Comparison of ENCODE assay signal across 22 cellular contexts in the genomic region with DNA sequence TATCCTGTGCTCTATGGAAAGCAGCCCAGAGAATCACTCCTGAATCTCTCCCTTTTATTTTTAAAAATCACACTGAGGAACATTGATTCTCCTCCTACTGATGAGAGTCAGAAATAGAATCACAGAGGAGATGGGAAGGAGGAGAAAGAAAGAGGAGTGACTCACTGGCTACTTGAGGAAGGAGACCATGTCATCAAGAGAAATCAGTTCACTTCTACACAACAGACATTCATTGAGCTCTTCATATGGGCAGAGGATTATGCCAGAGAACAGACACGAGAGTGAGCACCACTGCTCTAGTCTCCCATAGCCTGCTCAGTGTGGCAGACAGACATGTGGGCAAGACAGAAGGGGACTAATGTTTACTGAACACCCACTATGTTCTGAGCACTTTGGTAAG. TPM values are rescaled to one million over a fixed set of nuclear protein-coding genes. Genes with fewer than 3 reads are reported as not detected.
DNase-seq lines count a peak whose midpoint lies in the region; ATAC-seq, FAIRE-seq and TF ChIP-seq lines count a peak whose summit lies in the region.
"Had no signal": no experiment of that assay in that cellular context is flagged by ENCODE, and none has a peak within 500 bp of the region (broad histone marks: within the 10 kb centered on the region; RNA-seq: fewer than 3 reads in every experiment).

No MANE protein-coding gene starts in this region.

- no peak overlapping the region for H3K4me3 Mint-ChIP-seq in activated CD8-positive, alpha-beta T cell treated with anti-CD3 and anti-CD28 coated beads for 36 hours
- H3K4me3 Mint-ChIP-seq: activated CD4-positive, alpha-beta T cell treated with anti-CD3 and anti-CD28 coated beads, Interleukin-2, amount 10 ng/mL, durations not matched to agents 24 days and 14 days; GM23338; nephron; T-cell had no signal

- no peaks in the 10 kb centered on the region for H3K36me3 ChIP-seq in endothelial cell of umbilical vein (ENCODE audit: control insufficient read depth in 2 of 2, extremely low read depth in 1 of 2, insufficient read depth in 2 of 2, low read length in 2 of 2)

- no peak for ATAC-seq in activated CD8-positive, alpha-beta T cell treated with anti-CD3 and anti-CD28 coated beads for 36 hours
- ATAC-seq: GM23338, T-cell had no signal

- POLR2A ChIA-PET in endothelial cell of umbilical vein (lab: Charles Lee) = no interaction called here
- POLR2A ChIA-PET in activated CD8-positive, alpha-beta T cell treated with anti-CD3 and anti-CD28 coated beads for 36 hours (lab: Charles Lee) = no interaction called here

- H3K27me3 Mint-ChIP-seq in activated CD8-positive, alpha-beta T cell treated with anti-CD3 and anti-CD28 coated beads for 36 hours = peaks cover 2% of the 10 kb centered on the region
- H3K27me3 Mint-ChIP-seq: progenitor cell of endocrine pancreas had no signal

- H3K27me3 ChIP-seq in endothelial cell of umbilical vein (ENCODE audit: control insufficient read depth in 2 of 2, insufficient read depth in 2 of 2, low read length in 2 of 2) = no peaks in the 10 kb centered on the region

- peaks cover 13% of the 10 kb centered on the region for H3K4me1 ChIP-seq in endothelial cell of umbilical vein (ENCODE audit: control insufficient read depth, extremely low read depth, insufficient read depth, low read length)

- H3K79me2 ChIP-seq in endothelial cell of umbilical vein (ENCODE audit: control insufficient read depth, insufficient read depth, low read length) = no peaks in the 10 kb centered on the region

- no peak for TF ChIP-seq POLR2A in endothelial cell of umbilical vein (IDR thresholded peaks at IDR 0.05; ENCODE audit: low read depth, low read length)

- no peak overlapping the region for H3K27ac Mint-ChIP-seq in activated CD8-positive, alpha-beta T cell treated with anti-CD3 and anti-CD28 coated beads for 36 hours
- H3K27ac Mint-ChIP-seq: activated CD4-positive, alpha-beta T cell treated with anti-CD3 and anti-CD28 coated beads, Interleukin-2, amount 10 ng/mL, durations not matched to agents 24 days and 14 days; GM23338; nephron; progenitor cell of endocrine pancreas; T-cell had no signal

- FAIRE-seq in endothelial cell of umbilical vein (lab: Jason Lieb, UNC) = peak; percentile 69

- H3K4me3 ChIP-seq in endothelial cell of umbilical vein (replicated peaks in 1 of 3; ENCODE audit: insufficient read depth in 1 of 3, low read depth in 1 of 3, low read length in 3 of 3) = no peak overlapping the region
- H3K4me3 ChIP-seq: GM23338, skin epidermis had no signal

- CTCF ChIA-PET in endothelial cell of umbilical vein (lab: Charles Lee) = interaction anchor here (1.0 to 2.3 kb wide), 3 partner anchors 10 to 49 kb away, joined by 3 to 9 read pairs (median 4); no protein-coding TSS in a partner anchor
- CTCF ChIA-PET in activated CD8-positive, alpha-beta T cell treated with anti-CD3 and anti-CD28 coated beads for 36 hours (lab: Charles Lee) = no interaction called here

- no peaks in the 10 kb centered on the region for H3K9me1 ChIP-seq in endothelial cell of umbilical vein (replicated peaks; ENCODE audit: control insufficient read depth, extremely low read depth, insufficient read depth, low read length)

- peaks cover 9% of the 10 kb centered on the region for H3K9me3 Mint-ChIP-seq in activated CD8-positive, alpha-beta T cell treated with anti-CD3 and anti-CD28 coated beads for 36 hours

- intact Hi-C loops in endothelial cell of umbilical vein (cut with micrococcal nuclease) = no loop called here
- intact Hi-C loops in activated CD8-positive, alpha-beta T cell treated with anti-CD3 and anti-CD28 coated beads for 36 hours (cut with micrococcal nuclease) = no loop called here

- no peak overlapping the region for H3K9ac ChIP-seq in endothelial cell of umbilical vein (replicated peaks; ENCODE audit: extremely low read depth, insufficient read depth, low read length)

- no peaks in the 10 kb centered on the region for H3K36me3 Mint-ChIP-seq in activated CD8-positive, alpha-beta T cell treated with anti-CD3 and anti-CD28 coated beads for 36 hours (ENCODE audit: low read depth)

- no peaks in the 10 kb centered on the region for H3K4me1 Mint-ChIP-seq in activated CD8-positive, alpha-beta T cell treated with anti-CD3 and anti-CD28 coated beads for 36 hours (ENCODE audit: low read depth)
- H3K4me1 Mint-ChIP-seq: activated CD4-positive, alpha-beta T cell treated with anti-CD3 and anti-CD28 coated beads, Interleukin-2, amount 10 ng/mL, durations not matched to agents 24 days and 14 days; GM23338; T-cell had no signal

- peaks cover 2% of the 10 kb centered on the region for H3K9me3 ChIP-seq in endothelial cell of umbilical vein (replicated peaks; ENCODE audit: control insufficient read depth, insufficient read depth, low read length)

- dilution Hi-C loops in endothelial cell of umbilical vein (cut with MboI; ENCODE audit: extremely low pct_ligation_motif_present, low sequenced_read_pairs) = no loop called here

- BruUV-seq in endothelial cell of umbilical vein (replicated peaks; lab: Mats Ljungman, UMichigan) = no TSS peak

- no peak for TF ChIP-seq CTCF in endothelial cell of umbilical vein (IDR thresholded peaks at IDR 0.05; ENCODE audit: extremely low read depth in 1 of 2, insufficient read depth in 1 of 2, low read depth in 1 of 2, low read length in 2 of 2)
- no peak for TF ChIP-seq CTCF in activated CD8-positive, alpha-beta T cell treated with anti-CD3 and anti-CD28 coated beads for 36 hours (IDR thresholded peaks at IDR 0.05)

- H3K4me2 ChIP-seq in endothelial cell of umbilical vein (ENCODE audit: insufficient read depth, low read length) = no peak overlapping the region
- H3K4me2 ChIP-seq: GM23338 had no signal

- H3K27ac ChIP-seq in endothelial cell of umbilical vein (ENCODE audit: insufficient read depth, low read depth, low read length) = peak overlapping the region; percentile 32
- H3K27ac ChIP-seq: skin epidermis had no signal

- H4K20me1 ChIP-seq in endothelial cell of umbilical vein (replicated peaks; ENCODE audit: control insufficient read depth, extremely low read depth, insufficient read depth, low read length) = no peaks in the 10 kb centered on the region

- peak overlapping the region; percentile 34 for H2AFZ ChIP-seq in endothelial cell of umbilical vein (ENCODE audit: low read depth, low read length)
- H2AFZ ChIP-seq: GM23338 had no signal

- DNase-seq in AG20443 (ENCODE audit: low spot score) (peak; percentile 58), RPMI7951 (ENCODE audit: low read depth) (peak; percentile 28), endothelial cell of umbilical vein (ENCODE audit: low read depth, low spot score) (peak; percentile 27), lung microvascular endothelial cell (ENCODE audit: low read depth in 2 of 2) (peak; percentile 1 to 49), GDM1 (lab: John Stamatoyannopoulos, UW) (no peak)
- DNase-seq in stimulated activated CD4-positive, alpha-beta T cell treated with anti-CD3 and anti-CD28 coated beads, Interleukin-2, amount 100 ng/mL, for 24 hours = no peak
- no peak for DNase-seq in stimulated activated CD4-positive, alpha-beta T cell treated with anti-CD3 and anti-CD28 coated beads, Interleukin-4, amount 100 ng/mL, for 24 hours
- DNase-seq in activated CD8-positive, alpha-beta T cell treated with anti-CD3 and anti-CD28 coated beads for 36 hours = no peak
- DNase-seq: activated CD4-positive, alpha-beta T cell treated with anti-CD3 and anti-CD28 coated beads, Interleukin-2, amount 10 ng/mL, durations not matched to agents 24 days and 14 days; activated CD8-positive, alpha-beta memory T cell treated with anti-CD3 and anti-CD28 coated beads, Interleukin-2, amount 50 U/mL, for 48 hours; activated effector memory CD4-positive, alpha-beta T cell treated with Interleukin-2 at 50 U/mL for 16 hours; DMS79 treated with DMSO at 0.1 percent for 48 hours; NCI-H1417; NCI-H2107; NCI-H526 treated with DMSO at 0.1 percent for 48 hours; stimulated activated CD4-positive, alpha-beta T cell treated with anti-CD3 and anti-CD28 coated beads, Interleukin-4, amount 100 ng/mL, for 4 hours; substantia nigra; T-cell had no signal

TF ChIP-seq in endothelial cell of umbilical vein, 7 proteins besides CTCF, POLR2A, EP300 and RAD21:
- no peak for TF ChIP-seq GATA2 (IDR thresholded peaks at IDR 0.05; ENCODE audit: insufficient read depth, insufficient read length, low read depth, low read length)
- TF ChIP-seq FOS (IDR thresholded peaks at IDR 0.05; ENCODE audit: borderline replicate concordance, insufficient read depth, low read length) = peak; percentile 55

RNA-seq across cellular contexts. Expression of gene RAB3B, which starts 44.2 kb away (rescaled TPM):
- 5.5 and 5.6 TPM in 2 replicates for total RNA-seq in RPMI7951 (2014; rRNA removed; shearing (Covaris generic))
- total RNA-seq in endothelial cell of umbilical vein (10.4 and 11.9 TPM in 2 replicates), lung microvascular endothelial cell (1.2 and 6.8 TPM in 2 replicates)
- 3.7 and 4.1 TPM in 2 replicates for polyA plus RNA-seq in endothelial cell of umbilical vein
- polyA plus RNA-seq in endothelial cell of umbilical vein (2011; cell fraction: cytosol; rRNA removed) = 5.3 and 5.9 TPM in 2 replicates
- polyA plus RNA-seq in endothelial cell of umbilical vein (2011; cell fraction: nucleus; rRNA removed) = 4.6 and 4.8 TPM in 2 replicates
- 26.3 and 29.0 TPM in 2 replicates for polyA plus RNA-seq in endothelial cell of umbilical vein (2012)
- 13.1 and 14.5 TPM in 2 replicates for polyA minus RNA-seq in endothelial cell of umbilical vein
- polyA minus RNA-seq in endothelial cell of umbilical vein (2011; cell fraction: cytosol; rRNA and poly(A)+ RNA removed) = not detected
- 4.3 and 6.6 TPM in 2 replicates for polyA minus RNA-seq in endothelial cell of umbilical vein (2011; cell fraction: nucleus; rRNA and poly(A)+ RNA removed)
- under 1 TPM; 0.11 to 0.13 TPM for total RNA-seq in activated CD8-positive, alpha-beta T cell treated with anti-CD3 and anti-CD28 coated beads for 36 hours

Comparison
In these comparisons a context has a peak if more than half of its experiments do, and no peak if none do; other contexts are left out.
1. DNase-seq: peak in AG20443 (single experiment), RPMI7951 (single experiment), endothelial cell of umbilical vein (single experiment) and lung microvascular endothelial cell (2 of 2); none in stimulated activated CD4-positive, alpha-beta T cell treated with anti-CD3 and anti-CD28 coated beads, Interleukin-2, amount 100 ng/mL, for 24 hours (0 of 2), GDM1 (single experiment), stimulated activated CD4-positive, alpha-beta T cell treated with anti-CD3 and anti-CD28 coated beads, Interleukin-4, amount 100 ng/mL, for 24 hours (single experiment) and activated CD8-positive, alpha-beta T cell treated with anti-CD3 and anti-CD28 coated beads for 36 hours (single experiment).